In the genomic region with DNA sequence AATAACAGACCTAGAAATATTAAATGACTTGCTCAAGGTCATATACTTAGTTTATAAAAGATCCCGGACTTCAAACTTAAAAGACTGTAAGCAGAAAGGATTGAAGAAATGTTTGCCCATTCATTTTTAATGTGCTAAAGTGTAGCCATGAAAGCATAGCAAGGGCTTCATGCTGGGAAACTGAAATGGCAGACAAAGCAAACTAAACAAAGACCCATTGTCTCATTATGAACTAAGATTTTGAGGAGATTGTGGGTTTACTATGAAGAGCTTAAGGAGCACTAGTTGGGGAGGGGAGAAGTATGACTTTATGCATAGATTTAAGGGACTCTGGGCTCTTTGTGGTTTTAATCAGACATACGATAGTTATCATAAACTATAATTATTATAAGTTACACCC, we compare ENCODE assay signal across 15 cellular contexts. TPM values are rescaled to one million over a fixed set of nuclear protein-coding genes. Genes with fewer than 3 reads are reported as not detected.
DNase-seq lines count a peak whose midpoint lies in the region; ATAC-seq, FAIRE-seq and TF ChIP-seq lines count a peak whose summit lies in the region.
"Had no signal": no experiment of that assay in that cellular context is flagged by ENCODE, and none has a peak within 500 bp of the region (broad histone marks: within the 10 kb centered on the region; RNA-seq: fewer than 3 reads in every experiment).

No MANE protein-coding gene starts in this region.

- peaks cover 21% of the 10 kb centered on the region for H3K4me1 Mint-ChIP-seq in HFFc6 (ENCODE audit: low read depth)
- H3K4me1 Mint-ChIP-seq: CD8-positive, alpha-beta memory T cell had no signal

- no peak overlapping the region for H3K27ac Mint-ChIP-seq in HFFc6
- H3K27ac Mint-ChIP-seq: CD8-positive, alpha-beta memory T cell had no signal

- H3K27me3 Mint-ChIP-seq in HFFc6 (ENCODE audit: insufficient read depth): 0 out of 2 replicates have a peak, but pooled peaks cover 3% of the 10 kb centered on the region
- H3K27me3 Mint-ChIP-seq: CD8-positive, alpha-beta memory T cell had no signal

- H3K36me3 Mint-ChIP-seq in HFFc6 (ENCODE audit: low read depth): no peaks in the 10 kb centered on the region
- H3K36me3 Mint-ChIP-seq: CD8-positive, alpha-beta memory T cell had no signal

- no peaks in the 10 kb centered on the region for H3K9me3 Mint-ChIP-seq in HFFc6
- H3K9me3 Mint-ChIP-seq: CD8-positive, alpha-beta memory T cell had no signal

- no peak for TF ChIP-seq CTCF in HFFc6 (IDR thresholded peaks at IDR 0.05)

- no peak for FAIRE-seq in GM19239 (lab: Jason Lieb, UNC)
- FAIRE-seq: GM12892 had no signal

- DNase-seq in NCI-H748 (lab: John Stamatoyannopoulos, UW; ENCODE audit: unreplicated experiment): peak; percentile 2
- no peak for DNase-seq in NCI-H748 treated with DMSO at 0.1 percent for 48 hours (lab: John Stamatoyannopoulos, UW)
- DNase-seq in foreskin melanocyte: peak; percentile 44
- DNase-seq in pons (ENCODE audit: low spot score): peak; percentile 29
- DNase-seq in HFFc6: no peak
- no peak for DNase-seq in GM19239 (ENCODE audit: insufficient read length, low spot score)
- DNase-seq: AML-193; Caco-2; CD8-positive, alpha-beta memory T cell; DND-41; GDM1; IMR-90 had no signal

- no peak overlapping the region for H3K4me3 Mint-ChIP-seq in HFFc6
- H3K4me3 Mint-ChIP-seq: CD8-positive, alpha-beta memory T cell had no signal

- ATAC-seq in GM21381 (IDR thresholded peaks at IDR 0.05; ENCODE audit: unreplicated experiment): no peak

RNA-seq across cellular contexts. Expression of a gene that starts 26.3 kb away (rescaled TPM):
- total RNA-seq in HFFc6 (2021; fragmentation: NEBNext Ultra II Directional; extraction: Animal tissue kit (Norgen Biotek cat#: 25700)): 100 to 1,000 TPM; 229 to 346 (median 292) TPM
- total RNA-seq: Caco-2; CD8-positive, alpha-beta memory T cell; HT-29 had no signal

Comparison
In these comparisons a context has a peak if more than half of its experiments do, and no peak if none do; other contexts are left out.
1. DNase-seq: peak in NCI-H748 (single experiment), foreskin melanocyte (single experiment) and pons (single experiment); none in NCI-H748 treated with DMSO at 0.1 percent for 48 hours (single experiment), HFFc6 (single experiment) and GM19239 (single experiment).